Comparison of ENCODE assay signal across 18 cellular contexts in genomic region chr13:102974574-102975195, GRCh38.
A peak's percentile ranks its signal among the peaks of the same experiment; 100 is the strongest.
DNase-seq lines count a peak whose midpoint lies in the region; ATAC-seq and TF ChIP-seq lines count a peak whose summit lies in the region.
"Had no signal": no experiment of that assay in that cellular context is flagged by ENCODE, and none has a peak within 500 bp of the region (broad histone marks: within the 10 kb centered on the region; RNA-seq: fewer than 3 reads in every experiment).

No MANE protein-coding gene starts in this region.

- no peaks in the 10 kb centered on the region for H3K4me1 Mint-ChIP-seq in activated CD8-positive, alpha-beta T cell treated with anti-CD3 and anti-CD28 coated beads, Interleukin-2, amount 10 ng/mL, durations not matched to agents 7 days and 5 days (ENCODE audit: low read depth)
- H3K4me1 Mint-ChIP-seq: CD14-positive monocyte had no signal

- no peaks in the 10 kb centered on the region for H3K27me3 Mint-ChIP-seq in activated CD8-positive, alpha-beta T cell treated with anti-CD3 and anti-CD28 coated beads, Interleukin-2, amount 10 ng/mL, durations not matched to agents 7 days and 5 days (ENCODE audit: low read depth)

- no peak overlapping the region for H3K27ac Mint-ChIP-seq in activated CD8-positive, alpha-beta T cell treated with anti-CD3 and anti-CD28 coated beads, Interleukin-2, amount 10 ng/mL, durations not matched to agents 7 days and 5 days
- H3K27ac Mint-ChIP-seq: CD14-positive monocyte had no signal

- no peak overlapping the region for H3K4me2 ChIP-seq in PC-3 (ENCODE audit: low read length)

- no peak overlapping the region for H2AFZ ChIP-seq in PC-3 (ENCODE audit: low read length)

- H3K9me2 ChIP-seq in PC-3 (replicated peaks; ENCODE audit: low read length): no peaks in the 10 kb centered on the region

- POLR2A ChIA-PET in PC-3 (lab: Charles Lee; ENCODE audit: unreplicated experiment): no interaction called here
- POLR2A ChIA-PET in activated CD8-positive, alpha-beta T cell treated with anti-CD3 and anti-CD28 coated beads, Interleukin-2, amount 10 ng/mL, durations not matched to agents 7 days and 5 days (lab: Charles Lee): no interaction called here

- no peaks in the 10 kb centered on the region for H3K9me3 ChIP-seq in cardiac muscle cell (ENCODE audit: low read depth)
- H3K9me3 ChIP-seq in right cardiac atrium (ENCODE audit: control insufficient read depth, low read length): no peaks in the 10 kb centered on the region
- H3K9me3 ChIP-seq in PC-3 (ENCODE audit: low read length): no peaks in the 10 kb centered on the region
- no peaks in the 10 kb centered on the region for H3K9me3 ChIP-seq in iPS-20b (ENCODE audit: insufficient read depth, low read depth, low read length)
- H3K9me3 ChIP-seq: SJSA1 had no signal

- CTCF ChIA-PET in PC-3 (lab: Charles Lee): no interaction called here
- CTCF ChIA-PET in activated CD8-positive, alpha-beta T cell treated with anti-CD3 and anti-CD28 coated beads, Interleukin-2, amount 10 ng/mL, durations not matched to agents 7 days and 5 days (lab: Charles Lee): no interaction called here

- WGBS in right cardiac atrium: 64% methylated on average over 6 of the region's 6 CpGs

- ATAC-seq in right cardiac atrium (no peak), PC-3 (no peak)
- no peak for ATAC-seq in activated CD8-positive, alpha-beta T cell treated with anti-CD3 and anti-CD28 coated beads, Interleukin-2, amount 10 ng/mL, durations not matched to agents 7 days and 5 days
- ATAC-seq: Right ventricle myocardium inferior had no signal

- H3K9ac ChIP-seq in PC-3 (ENCODE audit: low read length) (no peak overlapping the region), iPS-20b (ENCODE audit: low read depth, low read length) (no peak overlapping the region)

- H3K27ac ChIP-seq in cardiac muscle cell (peak overlapping the region; percentile 34), right cardiac atrium (ENCODE audit: low read length) (no peak overlapping the region), PC-3 (ENCODE audit: low read length) (no peak overlapping the region), iPS-20b (ENCODE audit: low read length) (peak overlapping the region; percentile 28)
- H3K27ac ChIP-seq: SJSA1 had no signal

- no peak overlapping the region for H3K4me3 ChIP-seq in cardiac muscle cell
- H3K4me3 ChIP-seq in right cardiac atrium (ENCODE audit: low read length): no peak overlapping the region
- H3K4me3 ChIP-seq in PC-3 (ENCODE audit: low read length): no peak overlapping the region
- no peak overlapping the region for H3K4me3 ChIP-seq in iPS-20b (ENCODE audit: low read length)
- H3K4me3 ChIP-seq: SJSA1 had no signal

- no peaks in the 10 kb centered on the region for H3K36me3 Mint-ChIP-seq in activated CD8-positive, alpha-beta T cell treated with anti-CD3 and anti-CD28 coated beads, Interleukin-2, amount 10 ng/mL, durations not matched to agents 7 days and 5 days (ENCODE audit: low read depth)
- H3K36me3 Mint-ChIP-seq: CD14-positive monocyte had no signal

- H3K4me3 Mint-ChIP-seq in activated CD8-positive, alpha-beta T cell treated with anti-CD3 and anti-CD28 coated beads, Interleukin-2, amount 10 ng/mL, durations not matched to agents 7 days and 5 days: no peak overlapping the region
- H3K4me3 Mint-ChIP-seq: CD14-positive monocyte had no signal

- H3K4me1 ChIP-seq in cardiac muscle cell (ENCODE audit: low read depth): peaks cover 11% of the 10 kb centered on the region
- H3K4me1 ChIP-seq in right cardiac atrium (ENCODE audit: control insufficient read depth, insufficient read depth, low read length): no peaks in the 10 kb centered on the region
- H3K4me1 ChIP-seq in PC-3 (ENCODE audit: insufficient read depth, low read length): no peaks in the 10 kb centered on the region
- H3K4me1 ChIP-seq in iPS-20b (ENCODE audit: insufficient read depth, low read length): peaks cover 5% of the 10 kb centered on the region; the same call in 1 of the 2 replicates
- H3K4me1 ChIP-seq: SJSA1 had no signal

- TF ChIP-seq CTCF in cardiac muscle cell (IDR thresholded peaks at IDR 0.05; ENCODE audit: low read depth, low read length) (no peak), PC-3 (conservative IDR thresholded peaks at IDR 0.05; ENCODE audit: low read depth, low read length) (no peak)

- H4K20me1 ChIP-seq in PC-3 (ENCODE audit: low read length): no peaks in the 10 kb centered on the region

- intact Hi-C loops in right cardiac atrium (cut with DNase I): no loop called here
- intact Hi-C loops in PC-3 (cut with micrococcal nuclease): no loop called here

- no peaks in the 10 kb centered on the region for H3K27me3 ChIP-seq in cardiac muscle cell
- no peaks in the 10 kb centered on the region for H3K27me3 ChIP-seq in right cardiac atrium (ENCODE audit: control insufficient read depth, insufficient read depth)
- peaks cover 71% of the 10 kb centered on the region for H3K27me3 ChIP-seq in PC-3 (ENCODE audit: low read length)
- H3K27me3 ChIP-seq in iPS-20b (ENCODE audit: insufficient read depth, low read length): no peaks in the 10 kb centered on the region

- H3K9me3 Mint-ChIP-seq in activated CD8-positive, alpha-beta T cell treated with anti-CD3 and anti-CD28 coated beads, Interleukin-2, amount 10 ng/mL, durations not matched to agents 7 days and 5 days (ENCODE audit: insufficient read depth): no peaks in the 10 kb centered on the region

- H3K36me3 ChIP-seq in cardiac muscle cell (no peaks in the 10 kb centered on the region), PC-3 (ENCODE audit: low read depth, low read length) (no peaks in the 10 kb centered on the region), iPS-20b (ENCODE audit: insufficient read depth, low read depth, low read length) (no peaks in the 10 kb centered on the region)
- H3K36me3 ChIP-seq: SJSA1 had no signal

- no TSS peak for BruUV-seq in PC-3 (replicated peaks; lab: Mats Ljungman, UMichigan)

- DNase-seq in cardiac muscle cell (ENCODE audit: low read depth in 1 of 2, low spot score in 1 of 2) (no peak), right cardiac atrium (no peak), PC-3 (peak; percentile 2), NCI-H748 (lab: John Stamatoyannopoulos, UW; ENCODE audit: unreplicated experiment) (no peak), NCI-H2081 (lab: John Stamatoyannopoulos, UW) (no peak)
- no peak for DNase-seq in activated CD4-positive, CD25-positive, alpha-beta regulatory T cell treated with anti-CD3 and anti-CD28 coated beads, Interleukin-2, amount 50 U/mL, for 72 hours
- no peak for DNase-seq in activated CD8-positive, alpha-beta T cell treated with anti-CD3 and anti-CD28 coated beads, Interleukin-2, amount 10 ng/mL, durations not matched to agents 7 days and 5 days
- DNase-seq: GOT3, Kasumi-1, MM.1S, NCI-H1092, NCI-H2029 treated with DMSO at 0.1 percent for 48 hours, NCI-H446 treated with DMSO at 0.1 percent for 48 hours, NCI-H82 had no signal

- no peaks in the 10 kb centered on the region for H3K79me2 ChIP-seq in PC-3 (ENCODE audit: low read length)

- H3F3A ChIP-seq in PC-3 (ENCODE audit: low read length, unreplicated experiment): no peaks in the 10 kb centered on the region

Comparison
In these comparisons a context has a peak if more than half of its experiments do, and no peak if none do; other contexts are left out.
1. H3K27ac ChIP-seq: peak in cardiac muscle cell (single experiment) and iPS-20b (single experiment); none in right cardiac atrium (single experiment) and PC-3 (single experiment).